In the genomic region with DNA sequence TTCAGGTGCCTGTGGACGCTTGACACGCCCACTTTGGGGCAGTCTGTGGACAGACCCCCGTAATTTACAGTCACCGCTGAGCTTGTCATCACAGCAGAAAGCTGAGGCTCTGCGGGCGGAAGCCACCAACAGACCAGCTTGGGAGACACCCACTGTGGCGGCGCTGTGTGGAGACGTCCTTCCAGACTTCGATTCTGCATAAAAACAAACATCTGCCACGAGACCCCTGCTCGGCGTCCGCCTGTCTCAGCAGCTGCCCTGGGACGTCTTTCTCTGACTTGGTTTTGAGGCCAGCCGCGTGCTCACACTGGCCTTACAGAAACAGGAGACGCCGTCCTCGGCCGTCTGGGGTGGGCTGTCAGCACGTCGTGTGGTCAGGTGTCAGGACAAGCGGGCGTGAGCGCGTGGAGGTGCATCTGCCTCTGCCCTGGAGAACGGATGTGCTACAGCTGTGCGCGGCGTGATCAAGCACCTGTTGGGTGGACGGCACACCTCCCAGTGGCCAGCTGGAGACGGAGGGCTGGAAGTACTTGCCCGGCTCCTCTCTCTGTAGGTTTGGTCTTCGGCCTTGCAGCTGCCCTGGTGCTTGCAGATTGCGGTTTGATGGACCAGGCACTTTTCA, we compare ENCODE assay signal across 1 cellular context.
TF ChIP-seq lines count a peak whose summit lies in the region.

No MANE protein-coding gene starts in this region.

TF ChIP-seq in K562, 482 proteins besides CTCF, POLR2A, EP300 and RAD21:
- peak; percentile 41; the same call in 1 of the 2 replicates for TF ChIP-seq POLR2G (IDR thresholded peaks at IDR 0.05; ENCODE audit: low read depth, low read length)
- no peak for TF ChIP-seq ZBTB17 (CRISPR knock-in tag; IDR thresholded peaks at IDR 0.05)
